Comparison of ENCODE assay signal across 11 cellular contexts in the genomic region with DNA sequence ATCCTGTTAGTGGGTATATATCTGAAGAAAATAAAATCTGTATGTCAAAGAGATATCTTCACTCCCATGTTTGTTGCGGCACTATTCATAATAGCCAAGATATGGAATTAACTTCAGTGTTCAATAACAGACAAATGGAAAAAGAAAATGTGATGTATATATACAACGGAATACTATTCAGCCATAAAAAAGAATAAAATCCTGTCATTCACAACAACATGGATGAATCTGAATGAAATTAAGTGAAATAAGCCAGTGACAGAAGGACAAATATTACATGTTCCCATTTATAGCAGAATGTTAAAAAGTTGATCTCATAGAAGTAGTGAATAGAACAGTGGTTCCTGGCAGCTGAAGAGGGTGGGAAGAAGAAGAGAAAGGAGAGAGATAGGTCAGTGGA.
"Had no signal": no experiment of that assay in that cellular context is flagged by ENCODE, and none has a peak within 500 bp of the region (broad histone marks: within the 10 kb centered on the region; RNA-seq: fewer than 3 reads in every experiment).

No MANE protein-coding gene starts in this region.

- H2AFZ ChIP-seq: GM23248, GM23338 had no signal

- H3K4me1 ChIP-seq: HAP-1 had no signal

- FAIRE-seq: H1, H54 had no signal

- H3K4me1 Mint-ChIP-seq: GM23338, H9 had no signal

- DNase-seq: GM23248, GOT3, H7, H9, HCEC 1CT, HFFc6 had no signal

- H3K4me3 ChIP-seq: GM23248, GM23338, HAP-1 had no signal

- H3K9me3 ChIP-seq: HAP-1 had no signal

- H3K27ac ChIP-seq: GM23248 had no signal

- H3K36me3 ChIP-seq: HAP-1 had no signal

- ATAC-seq: GM23338, HCT116 had no signal

- H3K4me3 Mint-ChIP-seq: GM23338, H9, HFFc6 had no signal

- H3K4me2 ChIP-seq: GM23338 had no signal

- H3K27ac Mint-ChIP-seq: GM23338, H9, HFFc6 had no signal

- H3K9ac ChIP-seq: GM23248 had no signal
